8 cellular contexts compared by ENCODE assay signal in the genomic region with DNA sequence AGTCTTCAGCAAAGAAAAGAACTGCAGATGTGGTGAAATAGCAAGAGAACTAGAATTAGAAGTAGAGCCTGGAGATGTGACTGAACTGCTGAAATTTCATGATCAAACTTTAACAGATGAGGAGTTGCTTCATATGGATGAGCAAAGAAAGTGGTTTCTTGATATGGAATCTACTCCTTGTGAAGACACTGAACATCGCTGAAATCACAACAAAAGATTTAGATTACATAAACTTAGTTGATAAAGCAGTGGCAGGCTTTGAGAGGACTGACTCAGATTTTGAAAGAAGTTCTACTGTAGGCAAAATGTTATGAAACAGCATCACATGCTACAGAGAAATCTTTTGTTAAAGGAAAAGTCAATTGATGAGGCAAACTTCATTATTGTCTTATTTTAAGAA.
"Had no signal": no experiment of that assay in that cellular context is flagged by ENCODE, and none has a peak within 500 bp of the region (broad histone marks: within the 10 kb centered on the region; RNA-seq: fewer than 3 reads in every experiment).

No MANE protein-coding gene starts in this region.

- H3K4me2 ChIP-seq: GM23338 had no signal

- FAIRE-seq: H1, H54, K562 had no signal

- DNase-seq: H9, HCEC 1CT, IMR-90, KG1 had no signal

- H3K4me3 ChIP-seq: GM23338, K562 had no signal

- ATAC-seq: GM23338, K562 had no signal
